9 cellular contexts compared by ENCODE assay signal in genomic region chr1:151512801-151513625, GRCh38. TPM values are rescaled to one million over a fixed set of nuclear protein-coding genes. Genes with fewer than 3 reads are reported as not detected.
DNase-seq lines count a peak whose midpoint lies in the region; ATAC-seq, FAIRE-seq and TF ChIP-seq lines count a peak whose summit lies in the region.
"Had no signal": no experiment of that assay in that cellular context is flagged by ENCODE, and none has a peak within 500 bp of the region (broad histone marks: within the 10 kb centered on the region; RNA-seq: fewer than 3 reads in every experiment).

No MANE protein-coding gene starts in this region.

- no peak for TF ChIP-seq CTCF in RWPE2 (IDR thresholded peaks at IDR 0.05; ENCODE audit: poor library complexity, severe bottlenecking)

- peaks cover 47% of the 10 kb centered on the region for H3K4me1 ChIP-seq in RWPE2 (ENCODE audit: insufficient read depth, poor library complexity, severe bottlenecking)
- no peaks in the 10 kb centered on the region for H3K4me1 ChIP-seq in small intestine (ENCODE audit: control insufficient read depth in 2 of 2, insufficient read depth in 1 of 2, low read depth in 1 of 2, low read length in 1 of 2)
- peaks cover 20% of the 10 kb centered on the region for H3K4me1 ChIP-seq in effector memory CD4-positive, alpha-beta T cell (ENCODE audit: control insufficient read depth, insufficient read depth, low read length, poor library complexity, severe bottlenecking)

- WGBS in small intestine, 3 donors = 11 to 40% (median 19%) methylated on average over 8 of the region's 8 CpGs

- peak overlapping the region; percentile 97 for H3K27ac ChIP-seq in RWPE2 (ENCODE audit: poor library complexity, severe bottlenecking)
- H3K27ac ChIP-seq in small intestine (ENCODE audit: low read depth in 1 of 2, low read length in 1 of 2) = peak overlapping the region; percentile 93 to 94
- H3K27ac ChIP-seq in effector memory CD4-positive, alpha-beta T cell (ENCODE audit: insufficient read depth, low read length, poor library complexity, severe bottlenecking) = no peak overlapping the region

- H3K4me3 ChIP-seq in RWPE2 (ENCODE audit: severe bottlenecking) (peak overlapping the region; percentile 40), iPS-18c (ENCODE audit: insufficient read depth, low read depth, low read length) (peak overlapping the region; percentile 56), small intestine (ENCODE audit: low read depth in 1 of 2, low read length in 2 of 2) (peak overlapping the region in 1 of 2 donors; percentile 79)
- no peak overlapping the region for H3K4me3 ChIP-seq in effector memory CD4-positive, alpha-beta T cell (ENCODE audit: insufficient read depth, low read depth, low read length, poor library complexity, severe bottlenecking)

- H3K9me3 ChIP-seq in RWPE2 (ENCODE audit: severe bottlenecking) = no peaks in the 10 kb centered on the region
- H3K9me3 ChIP-seq in iPS-18c (ENCODE audit: control insufficient read depth, insufficient read depth, low read length) = no peaks in the 10 kb centered on the region
- no peaks in the 10 kb centered on the region for H3K9me3 ChIP-seq in small intestine (ENCODE audit: control insufficient read depth, low read depth)
- no peaks in the 10 kb centered on the region for H3K9me3 ChIP-seq in effector memory CD4-positive, alpha-beta T cell (ENCODE audit: control insufficient read depth, low read length)

- H3K27me3 ChIP-seq in RWPE2 (ENCODE audit: insufficient read depth, poor library complexity, severe bottlenecking) = no peaks in the 10 kb centered on the region
- H3K27me3 ChIP-seq in small intestine (ENCODE audit: control insufficient read depth in 2 of 2, insufficient read depth in 2 of 2, low read length in 2 of 2) = no peaks in the 10 kb centered on the region
- no peaks in the 10 kb centered on the region for H3K27me3 ChIP-seq in effector memory CD4-positive, alpha-beta T cell (replicated peaks; ENCODE audit: control insufficient read depth, insufficient read depth, low read length, poor library complexity, severe bottlenecking)

- peak; percentile 40 for ATAC-seq in RWPE2 (ENCODE audit: low read depth)

- no peak for FAIRE-seq in small intestine (lab: Jason Lieb, UNC)

- H3K36me3 ChIP-seq in RWPE2 (ENCODE audit: low read depth) = no peaks in the 10 kb centered on the region
- no peaks in the 10 kb centered on the region for H3K36me3 ChIP-seq in small intestine (ENCODE audit: control insufficient read depth in 2 of 2, insufficient read depth in 2 of 2, low read length in 2 of 2)
- no peaks in the 10 kb centered on the region for H3K36me3 ChIP-seq in effector memory CD4-positive, alpha-beta T cell (ENCODE audit: control insufficient read depth, insufficient read depth, low read length)

- peak; percentile 34 for DNase-seq in NCI-H748 (lab: John Stamatoyannopoulos, UW; ENCODE audit: unreplicated experiment)
- DNase-seq in NCI-H748 treated with DMSO at 0.1 percent for 48 hours (lab: John Stamatoyannopoulos, UW) = no peak
- DNase-seq in RWPE2 (ENCODE audit: low spot score) = peak; percentile 78
- peak; percentile 80 for DNase-seq in small intestine
- no peak for DNase-seq in DMS 273 treated with DMSO at 0.1 percent for 48 hours (lab: John Stamatoyannopoulos, UW)
- DNase-seq in inferior parietal cortex (ENCODE audit: extremely low spot score) = no peak
- DNase-seq in effector memory CD4-positive, alpha-beta T cell = no peak
- DNase-seq: activated CD4-positive, alpha-beta T cell treated with anti-CD3 and anti-CD28 coated beads, Interleukin-2, amount 50 U/mL, for 1 hour had no signal

RNA-seq across cellular contexts. Expression of gene CGN, which starts 1.8 kb away (rescaled TPM):
- polyA plus RNA-seq in small intestine = 100 to 1,000 TPM in 2 of 3 donors, 10 to 100 TPM in 1; 33.5 to 286 (median 221) TPM

RNA-seq across cellular contexts. Expression of gene TUFT1, which starts 27.1 kb away (rescaled TPM):
- 10 to 100 TPM in 1 of 3 donors, 1 to 10 TPM in 2; 8.5 to 14.1 (median 8.9) TPM for polyA plus RNA-seq in small intestine

RNA-seq across cellular contexts. Expression of gene POGZ, which starts 53.7 kb away (rescaled TPM):
- 10 to 100 TPM; 11.1 to 16.3 (median 15.6) TPM for polyA plus RNA-seq in small intestine

Comparison
In these comparisons a context has a peak if more than half of its experiments do, and no peak if none do; other contexts are left out.
1. DNase-seq: peak in NCI-H748 (single experiment), RWPE2 (single experiment) and small intestine (single experiment); none in NCI-H748 treated with DMSO at 0.1 percent for 48 hours (single experiment), DMS 273 treated with DMSO at 0.1 percent for 48 hours (single experiment), inferior parietal cortex (single experiment) and effector memory CD4-positive, alpha-beta T cell (0 of 3).